ENCODE assay signal across 10 cellular contexts in genomic region chr4:103429283-103429682, GRCh38.
DNase-seq lines count a peak whose midpoint lies in the region; ATAC-seq, FAIRE-seq and TF ChIP-seq lines count a peak whose summit lies in the region.
"Had no signal": no experiment of that assay in that cellular context is flagged by ENCODE, and none has a peak within 500 bp of the region (broad histone marks: within the 10 kb centered on the region; RNA-seq: fewer than 3 reads in every experiment).

No MANE protein-coding gene starts in this region.

- 67% methylated on average over 7 of the region's 7 CpGs for WGBS in HepG2 (ENCODE audit: low lambda C conversion rate)
- WGBS in right lobe of liver (ENCODE audit: insufficient coverage, low coverage, low lambda C conversion rate, missing lambda C conversion rate) = 41% methylated on average over 4 of the region's 7 CpGs

- no peak overlapping the region for H3K4me3 ChIP-seq in HepG2 (replicated peaks in 1 of 3; ENCODE audit: insufficient read depth in 1 of 3, low read depth in 2 of 3, low read length in 3 of 3)
- H3K4me3 ChIP-seq in right lobe of liver = no peak overlapping the region
- H3K4me3 ChIP-seq: cardiac muscle cell had no signal

- in situ Hi-C loops in HepG2 (cut with HindIII; ENCODE audit: extremely low pct_ligation_motif_present, low pct_unique_long_range_greater_than_20kb) = no loop called here

- TF ChIP-seq CTCF in HepG2 (CRISPR knock-in tag; IDR thresholded peaks at IDR 0.05) (0 out of 2 replicates have a peak, but pooled peaks have one; percentile 26), right lobe of liver (IDR thresholded peaks at IDR 0.05) (no peak)

- no peak overlapping the region for H2AFZ ChIP-seq in HepG2 (ENCODE audit: low read length)

- POLR2A ChIA-PET in HepG2 (lab: Yijun Ruan, JAX) = no interaction called here

- no peaks in the 10 kb centered on the region for H3K27me3 ChIP-seq in HepG2 (ENCODE audit: control insufficient read depth in 1 of 2, insufficient read depth in 2 of 2, low read length in 2 of 2)
- no peaks in the 10 kb centered on the region for H3K27me3 ChIP-seq in right lobe of liver
- H3K27me3 ChIP-seq: cardiac muscle cell had no signal

- TF ChIP-seq EP300 in HepG2 (IDR thresholded peaks at IDR 0.05; ENCODE audit: low read depth in 2 of 2, low read length in 2 of 2) = no peak
- TF ChIP-seq EP300 in HepG2 (CRISPR knock-in tag; IDR thresholded peaks at IDR 0.05; ENCODE audit: borderline replicate concordance) = no peak

- no peak for FAIRE-seq in HepG2 (lab: Jason Lieb, UNC)

- no peaks in the 10 kb centered on the region for H3K36me3 ChIP-seq in HepG2 (replicated peaks in 1 of 2; ENCODE audit: control insufficient read depth in 1 of 2, insufficient read depth in 2 of 2, low read length in 2 of 2)
- H3K36me3 ChIP-seq in right lobe of liver = no peaks in the 10 kb centered on the region
- H3K36me3 ChIP-seq: cardiac muscle cell had no signal

- TF ChIP-seq RAD21 in HepG2 (CRISPR knock-in tag; IDR thresholded peaks at IDR 0.05) = no peak

- no peaks in the 10 kb centered on the region for H3K79me2 ChIP-seq in HepG2 (ENCODE audit: insufficient read depth, low read length)

- H3K4me2 ChIP-seq in HepG2 (ENCODE audit: low read depth, low read length) = no peak overlapping the region

- ATAC-seq in HepG2 (peak; percentile 66), right lobe of liver (no peak), HG02588 (IDR thresholded peaks at IDR 0.05; ENCODE audit: unreplicated experiment) (peak; percentile 76)
- ATAC-seq in stimulated activated effector memory CD8-positive, alpha-beta T cell treated with anti-CD3 and anti-CD28 coated beads, Interleukin-12 subunit alpha, Interleukin-12 subunit beta, amount 100 ng/mL, for 72 hours = peak; percentile 26
- no peak for ATAC-seq in natural killer cell treated with Interleukin-12 subunit alpha and Interleukin-12 subunit beta and Interleukin-15 and Interleukin-18, amount 100 ng/mL, for 72 hours

- H3K4me3 Mint-ChIP-seq in stimulated activated effector memory CD8-positive, alpha-beta T cell treated with anti-CD3 and anti-CD28 coated beads, Interleukin-12 subunit alpha, Interleukin-12 subunit beta, amount 100 ng/mL, for 72 hours = no peak overlapping the region
- no peak overlapping the region for H3K4me3 Mint-ChIP-seq in natural killer cell treated with Interleukin-12 subunit alpha and Interleukin-12 subunit beta and Interleukin-15 and Interleukin-18, amount 100 ng/mL, for 72 hours
- H3K4me3 Mint-ChIP-seq: CD4-positive, alpha-beta T cell had no signal

- no peaks in the 10 kb centered on the region for H3K27me3 Mint-ChIP-seq in natural killer cell treated with Interleukin-12 subunit alpha and Interleukin-12 subunit beta and Interleukin-15 and Interleukin-18, amount 100 ng/mL, for 72 hours

- BruUV-seq in HepG2 (replicated peaks; lab: Mats Ljungman, UMichigan) = no TSS peak

- no peaks in the 10 kb centered on the region for H3K4me1 Mint-ChIP-seq in stimulated activated effector memory CD8-positive, alpha-beta T cell treated with anti-CD3 and anti-CD28 coated beads, Interleukin-12 subunit alpha, Interleukin-12 subunit beta, amount 100 ng/mL, for 72 hours
- no peaks in the 10 kb centered on the region for H3K4me1 Mint-ChIP-seq in natural killer cell treated with Interleukin-12 subunit alpha and Interleukin-12 subunit beta and Interleukin-15 and Interleukin-18, amount 100 ng/mL, for 72 hours (ENCODE audit: low read depth in 2 of 2)

- H3K27ac ChIP-seq in HepG2 (ENCODE audit: extremely low read length, insufficient read depth, low read length) (no peak overlapping the region), right lobe of liver (no peak overlapping the region)
- H3K27ac ChIP-seq: cardiac muscle cell had no signal

- H3K4me1 ChIP-seq in HepG2 (ENCODE audit: insufficient read depth, low read length) (peaks cover 14% of the 10 kb centered on the region), right lobe of liver (peaks cover 0 to 6% (median 3%) of the 10 kb centered on the region in 4 donors)

- H3K9ac ChIP-seq in HepG2 (ENCODE audit: insufficient read depth, low read depth, low read length) = no peak overlapping the region

- H4K20me1 ChIP-seq in HepG2 (ENCODE audit: insufficient read depth, low read length) = no peaks in the 10 kb centered on the region

- H3K9me3 ChIP-seq in HepG2 (ENCODE audit: low read length) (no peaks in the 10 kb centered on the region), right lobe of liver (no peaks in the 10 kb centered on the region)

- intact Hi-C loops in HepG2 (cut with micrococcal nuclease; ENCODE audit: unreplicated experiment) (no loop called here), right lobe of liver (cut with DNase I) (no loop called here)

- TF ChIP-seq POLR2A in HepG2 (IDR thresholded peaks at IDR 0.05; ENCODE audit: insufficient read depth in 1 of 2, low read depth in 2 of 2, low read length in 2 of 2) (no peak), right lobe of liver (IDR thresholded peaks at IDR 0.05) (no peak)

- CTCF ChIA-PET in HepG2 (lab: Yijun Ruan, JAX; ENCODE audit: low intra/inter-chr PET ratio, low total read pairs) = no interaction called here

- no peak overlapping the region for H3K27ac Mint-ChIP-seq in stimulated activated effector memory CD8-positive, alpha-beta T cell treated with anti-CD3 and anti-CD28 coated beads, Interleukin-12 subunit alpha, Interleukin-12 subunit beta, amount 100 ng/mL, for 72 hours
- H3K27ac Mint-ChIP-seq in natural killer cell treated with Interleukin-12 subunit alpha and Interleukin-12 subunit beta and Interleukin-15 and Interleukin-18, amount 100 ng/mL, for 72 hours = no peak overlapping the region
- H3K27ac Mint-ChIP-seq: CD4-positive, alpha-beta T cell had no signal

- DNase-seq in HepG2 (ENCODE audit: low spot score) = peak; percentile 11
- no peak for DNase-seq in right lobe of liver
- DNase-seq in NCI-H69 (lab: John Stamatoyannopoulos, UW) = peak; percentile 16
- no peak for DNase-seq in stimulated activated effector memory CD8-positive, alpha-beta T cell treated with anti-CD3 and anti-CD28 coated beads, Interleukin-12 subunit alpha, Interleukin-12 subunit beta, amount 100 ng/mL, for 72 hours (ENCODE audit: low spot score in 2 of 2)
- no peak for DNase-seq in natural killer cell treated with Interleukin-12 subunit alpha and Interleukin-12 subunit beta and Interleukin-15 and Interleukin-18, amount 100 ng/mL, for 72 hours (ENCODE audit: low spot score)
- no peak for DNase-seq in activated CD4-positive, alpha-beta T cell treated with anti-CD3 and anti-CD28 coated beads for 4 hours
- no peak for DNase-seq in DMS153 (lab: John Stamatoyannopoulos, UW)
- DNase-seq: CD4-positive, alpha-beta T cell had no signal

- H3K9me3 Mint-ChIP-seq in stimulated activated effector memory CD8-positive, alpha-beta T cell treated with anti-CD3 and anti-CD28 coated beads, Interleukin-12 subunit alpha, Interleukin-12 subunit beta, amount 100 ng/mL, for 72 hours = peaks cover 4% of the 10 kb centered on the region
- H3K9me3 Mint-ChIP-seq in natural killer cell treated with Interleukin-12 subunit alpha and Interleukin-12 subunit beta and Interleukin-15 and Interleukin-18, amount 100 ng/mL, for 72 hours = peaks cover 8% of the 10 kb centered on the region

- no peaks in the 10 kb centered on the region for H3K36me3 Mint-ChIP-seq in stimulated activated effector memory CD8-positive, alpha-beta T cell treated with anti-CD3 and anti-CD28 coated beads, Interleukin-12 subunit alpha, Interleukin-12 subunit beta, amount 100 ng/mL, for 72 hours
- H3K36me3 Mint-ChIP-seq in natural killer cell treated with Interleukin-12 subunit alpha and Interleukin-12 subunit beta and Interleukin-15 and Interleukin-18, amount 100 ng/mL, for 72 hours = no peaks in the 10 kb centered on the region

TF ChIP-seq in HepG2, 621 proteins besides CTCF, POLR2A, EP300 and RAD21:
- no peak for TF ChIP-seq RARA (CRISPR knock-in tag; IDR thresholded peaks at IDR 0.05)
- no peak for TF ChIP-seq ZBED4 (CRISPR knock-in tag; IDR thresholded peaks at IDR 0.05; ENCODE audit: borderline replicate concordance)

Comparison
In these comparisons a context has a peak if more than half of its experiments do, and no peak if none do; other contexts are left out.
1. ATAC-seq: peak in HepG2 (single experiment), HG02588 (single experiment) and stimulated activated effector memory CD8-positive, alpha-beta T cell treated with anti-CD3 and anti-CD28 coated beads, Interleukin-12 subunit alpha, Interleukin-12 subunit beta, amount 100 ng/mL, for 72 hours (single experiment); none in right lobe of liver (0 of 4) and natural killer cell treated with Interleukin-12 subunit alpha and Interleukin-12 subunit beta and Interleukin-15 and Interleukin-18, amount 100 ng/mL, for 72 hours (0 of 2).
2. DNase-seq: peak in HepG2 (single experiment) and NCI-H69 (single experiment); none in right lobe of liver (0 of 3), stimulated activated effector memory CD8-positive, alpha-beta T cell treated with anti-CD3 and anti-CD28 coated beads, Interleukin-12 subunit alpha, Interleukin-12 subunit beta, amount 100 ng/mL, for 72 hours (0 of 2), natural killer cell treated with Interleukin-12 subunit alpha and Interleukin-12 subunit beta and Interleukin-15 and Interleukin-18, amount 100 ng/mL, for 72 hours (single experiment), activated CD4-positive, alpha-beta T cell treated with anti-CD3 and anti-CD28 coated beads for 4 hours (0 of 2) and DMS153 (single experiment).